10 cellular contexts compared by ENCODE assay signal in the genomic region with DNA sequence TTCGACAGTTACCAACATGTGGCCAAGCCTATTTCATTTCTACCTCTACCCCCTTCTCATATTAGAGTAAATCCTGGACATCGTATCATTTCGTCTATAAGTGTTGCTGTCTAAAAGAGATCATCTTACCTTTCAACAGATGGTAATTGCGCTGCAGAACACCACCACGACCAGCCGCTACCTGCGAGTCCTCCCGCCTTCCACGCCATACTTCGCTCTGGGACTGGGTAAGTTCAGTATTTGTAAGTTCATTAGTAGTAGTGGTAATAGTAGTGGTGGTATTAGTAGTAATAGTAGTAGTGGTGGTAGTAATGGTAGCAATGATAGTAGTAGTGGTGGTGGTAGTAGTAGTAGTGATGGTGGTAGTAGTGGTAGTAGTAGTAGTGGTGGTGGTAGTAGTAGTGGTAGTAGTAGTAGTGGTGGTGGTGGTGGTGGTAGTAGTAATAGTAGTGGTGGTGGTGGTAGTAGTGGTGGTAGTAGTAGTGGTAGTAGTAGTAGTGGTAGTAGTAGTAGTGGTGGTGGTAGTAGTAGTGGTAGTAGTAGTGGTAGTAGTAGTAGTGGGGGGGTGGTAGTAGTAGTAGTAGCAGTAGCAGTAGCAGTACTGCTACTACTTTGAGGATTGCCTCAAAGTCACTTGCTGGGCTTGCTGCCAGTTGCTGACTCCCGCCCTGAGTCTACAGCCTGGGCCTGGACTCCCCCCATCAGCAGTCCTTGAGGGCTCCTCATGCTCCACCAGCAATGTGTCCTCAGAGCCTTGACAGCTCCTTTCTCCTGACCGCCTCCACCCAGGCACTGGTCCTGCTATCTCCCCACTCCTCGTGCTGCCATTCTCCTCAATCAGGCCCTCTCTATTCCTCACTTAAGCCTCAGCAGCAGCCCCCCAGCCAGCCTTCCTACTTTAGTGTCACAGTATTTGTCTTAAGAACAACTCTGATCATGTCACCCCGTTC. TPM values are rescaled to one million over a fixed set of nuclear protein-coding genes. Genes with fewer than 3 reads are reported as not detected.
A peak's percentile ranks its signal among the peaks of the same experiment; 100 is the strongest.
DNase-seq lines count a peak whose midpoint lies in the region; ATAC-seq and TF ChIP-seq lines count a peak whose summit lies in the region.
"Had no signal": no experiment of that assay in that cellular context is flagged by ENCODE, and none has a peak within 500 bp of the region (broad histone marks: within the 10 kb centered on the region; RNA-seq: fewer than 3 reads in every experiment).

No MANE protein-coding gene starts in this region.

- H3K27ac ChIP-seq in testis, result no peak overlapping the region
- H3K27ac ChIP-seq: ovary had no signal

- peaks cover 5% of the 10 kb centered on the region; the same call in 1 of the 2 replicates for H3K4me1 Mint-ChIP-seq in WTC11

- no peak for TF ChIP-seq POLR2A in testis (IDR thresholded peaks at IDR 0.05)

- DNase-seq in activated effector memory CD4-positive, alpha-beta T cell treated with anti-CD3 and anti-CD28 coated beads, Interleukin-2, amount 50 U/mL, for 16 hours, result peak; percentile 70
- no peak for DNase-seq in activated effector memory CD4-positive, alpha-beta T cell treated with Interleukin-2 at 50 U/mL for 16 hours
- DNase-seq in WTC11 (ENCODE audit: low spot score) (no peak), germinal center (ENCODE audit: low spot score) (peak; percentile 27), testis (peak; percentile 57), ureter (ENCODE audit: low spot score) (no peak), OCI-M2 (lab: John Stamatoyannopoulos, UW; ENCODE audit: unreplicated experiment) (no peak), SKM-1 (lab: John Stamatoyannopoulos, UW; ENCODE audit: unreplicated experiment) (no peak)

- H3K36me3 ChIP-seq in testis (ENCODE audit: low read depth, missing control alignments), result no peaks in the 10 kb centered on the region
- H3K36me3 ChIP-seq: BLaER1 treated with 17β-estradiol and CSF1 and Interleukin-3, amounts not matched to agents 10 nM and 100 nM; ovary had no signal

- peaks cover 33% of the 10 kb centered on the region for H3K36me3 Mint-ChIP-seq in WTC11

- CTCF ChIA-PET in WTC11 (lab: Charles Lee), result interaction anchor here (1.4 kb wide), 1 partner anchor 16 kb away, joined by 3 read pairs; no protein-coding TSS in a partner anchor

- POLR2A ChIA-PET in WTC11 (lab: Charles Lee), result no interaction called here

- intact Hi-C loops in testis (cut with DNase I; ENCODE audit: low total_unique reads), result no loop called here

- H3K4me1 ChIP-seq in testis, result no peaks in the 10 kb centered on the region

- TF ChIP-seq CTCF in WTC11 (IDR thresholded peaks at IDR 0.05), result no peak
- TF ChIP-seq CTCF in testis (IDR thresholded peaks at IDR 0.05), result no peak

- H3K9me3 ChIP-seq in testis, result no peaks in the 10 kb centered on the region
- H3K9me3 ChIP-seq: ovary had no signal

- H3K27me3 ChIP-seq in testis, result no peaks in the 10 kb centered on the region
- H3K27me3 ChIP-seq: BLaER1 treated with 17β-estradiol and CSF1 and Interleukin-3, amounts not matched to agents 10 nM and 100 nM; ovary had no signal

- peaks cover 5% of the 10 kb centered on the region; the same call in 1 of the 2 replicates for H3K27me3 Mint-ChIP-seq in WTC11 (ENCODE audit: low read depth)

- 76 to 83% methylated on average over 14 of the region's 14 CpGs for WGBS in testis, 2 donors

- ATAC-seq in WTC11, result peak; percentile 45

- H3K4me3 ChIP-seq in testis, result no peak overlapping the region
- H3K4me3 ChIP-seq: BLaER1 treated with 17β-estradiol and CSF1 and Interleukin-3, amounts not matched to agents 10 nM and 100 nM; ovary had no signal

- peak overlapping the region; percentile 21 for H3K27ac Mint-ChIP-seq in WTC11

- peaks cover 32% of the 10 kb centered on the region for H3K9me3 Mint-ChIP-seq in WTC11

- no peak overlapping the region for H3K4me3 Mint-ChIP-seq in WTC11

TF ChIP-seq in WTC11, 78 proteins besides CTCF, POLR2A, EP300 and RAD21:
- no peak for TF ChIP-seq EMX1 (CRISPR knock-in tag; IDR thresholded peaks at IDR 0.05)
- TF ChIP-seq, protein P1, sequence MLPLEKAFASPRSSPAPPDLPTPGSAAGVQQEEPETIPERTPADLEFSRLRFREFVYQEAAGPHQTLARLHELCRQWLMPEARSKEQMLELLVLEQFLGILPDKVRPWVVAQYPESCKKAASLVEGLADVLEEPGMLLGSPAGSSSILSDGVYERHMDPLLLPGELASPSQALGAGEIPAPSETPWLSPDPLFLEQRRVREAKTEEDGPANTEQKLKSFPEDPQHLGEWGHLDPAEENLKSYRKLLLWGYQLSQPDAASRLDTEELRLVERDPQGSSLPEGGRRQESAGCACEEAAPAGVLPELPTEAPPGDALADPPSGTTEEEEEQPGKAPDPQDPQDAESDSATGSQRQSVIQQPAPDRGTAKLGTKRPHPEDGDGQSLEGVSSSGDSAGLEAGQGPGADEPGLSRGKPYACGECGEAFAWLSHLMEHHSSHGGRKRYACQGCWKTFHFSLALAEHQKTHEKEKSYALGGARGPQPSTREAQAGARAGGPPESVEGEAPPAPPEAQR (CRISPR knock-in tag; IDR thresholded peaks at IDR 0.05), result peak; percentile 68; the same call in 1 of the 2 replicates

RNA-seq across cellular contexts. Expression of gene DLEC1, which starts 45.3 kb away (rescaled TPM):
- 0.81 to 1.4 TPM (median 1.1 TPM) in 3 replicates for total RNA-seq in WTC11 (2021)
- 10 to 100 TPM; 32.3 to 40.8 TPM for total RNA-seq in testis
- 36.9 TPM for polyA plus RNA-seq in testis (ENCODE audit: insufficient read depth, low read depth, low replicate concordance)
- 5.6 TPM for total RNA-seq in ureter

RNA-seq across cellular contexts. Expression of gene ACAA1, which starts 52.6 kb away (rescaled TPM):
- total RNA-seq in WTC11 (2021) (34.4 to 46.5 TPM (median 39.0 TPM) in 3 replicates), testis (10 to 100 TPM; 58.3 to 60.9 TPM), ureter (135 TPM)
- polyA plus RNA-seq in testis (ENCODE audit: insufficient read depth, low read depth, low replicate concordance), result 50.7 TPM

RNA-seq across cellular contexts. Expression of gene MYD88, which starts 54.2 kb away (rescaled TPM):
- total RNA-seq in WTC11 (2021) (18.1 to 19.2 TPM (median 19.2 TPM) in 3 replicates), testis (10 to 100 TPM; 18.7 to 22.3 TPM), ureter (44.6 TPM)
- 30.1 TPM for polyA plus RNA-seq in testis (ENCODE audit: insufficient read depth, low read depth, low replicate concordance)

RNA-seq across cellular contexts. Expression of gene PLCD1, which starts 54.9 kb away (rescaled TPM):
- total RNA-seq in WTC11 (2021) (29.9 to 33.3 TPM (median 32.6 TPM) in 3 replicates), testis (100 to 1,000 TPM; 155 to 228 TPM), ureter (93.5 TPM)
- polyA plus RNA-seq in testis (ENCODE audit: insufficient read depth, low read depth, low replicate concordance), result 88.4 TPM

Comparison
In these comparisons a context has a peak if more than half of its experiments do, and no peak if none do; other contexts are left out.
1. DNase-seq: peak in activated effector memory CD4-positive, alpha-beta T cell treated with anti-CD3 and anti-CD28 coated beads, Interleukin-2, amount 50 U/mL, for 16 hours (single experiment), germinal center (single experiment) and testis (single experiment); none in activated effector memory CD4-positive, alpha-beta T cell treated with Interleukin-2 at 50 U/mL for 16 hours (single experiment), WTC11 (single experiment), ureter (single experiment), OCI-M2 (single experiment) and SKM-1 (single experiment).